Comparison of ENCODE assay signal across 8 cellular contexts in the genomic region with DNA sequence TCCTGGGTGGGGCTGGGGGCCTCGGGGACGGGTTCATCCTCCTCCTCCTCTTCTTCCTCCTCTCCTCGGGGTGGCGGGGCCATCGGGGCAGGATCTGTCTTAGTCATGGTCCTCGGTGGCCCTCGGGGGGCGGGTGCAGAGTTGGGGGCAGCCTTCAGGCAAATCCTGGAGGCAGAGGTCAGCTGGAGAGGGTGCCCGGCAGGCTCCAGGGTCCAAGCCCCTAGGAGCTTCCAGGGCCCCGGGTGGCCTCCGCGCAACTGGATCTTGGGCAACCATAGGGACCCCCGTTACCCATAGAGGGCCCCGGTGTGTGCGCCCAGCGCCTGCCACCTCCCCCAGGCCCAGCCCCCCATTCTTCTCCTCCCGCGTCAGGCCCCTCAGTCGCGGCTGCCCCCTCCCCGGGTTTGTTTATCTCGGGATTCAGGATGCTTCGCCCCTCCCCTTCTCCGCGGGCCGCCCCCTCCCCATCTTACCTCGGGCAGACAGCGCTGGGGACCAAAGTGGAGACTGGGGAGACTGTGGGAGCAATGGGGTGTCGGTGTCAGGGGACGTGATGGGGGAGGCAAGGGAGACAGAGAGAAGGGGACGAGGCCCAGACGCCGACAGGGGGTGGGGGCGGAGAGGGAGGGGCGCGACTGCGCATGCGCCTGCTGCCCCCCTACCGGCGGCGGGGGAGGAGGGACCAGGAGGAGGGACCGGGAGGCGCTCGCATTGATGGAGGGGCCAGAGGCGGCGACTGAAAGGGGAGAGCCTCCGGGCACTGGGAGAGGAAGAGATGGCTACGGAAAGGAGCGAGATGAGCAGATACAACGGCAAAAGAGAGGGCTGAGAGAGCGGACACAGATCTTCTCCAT.
DNase-seq lines count a peak whose midpoint lies in the region; ATAC-seq and TF ChIP-seq lines count a peak whose summit lies in the region.

A gene with protein sequence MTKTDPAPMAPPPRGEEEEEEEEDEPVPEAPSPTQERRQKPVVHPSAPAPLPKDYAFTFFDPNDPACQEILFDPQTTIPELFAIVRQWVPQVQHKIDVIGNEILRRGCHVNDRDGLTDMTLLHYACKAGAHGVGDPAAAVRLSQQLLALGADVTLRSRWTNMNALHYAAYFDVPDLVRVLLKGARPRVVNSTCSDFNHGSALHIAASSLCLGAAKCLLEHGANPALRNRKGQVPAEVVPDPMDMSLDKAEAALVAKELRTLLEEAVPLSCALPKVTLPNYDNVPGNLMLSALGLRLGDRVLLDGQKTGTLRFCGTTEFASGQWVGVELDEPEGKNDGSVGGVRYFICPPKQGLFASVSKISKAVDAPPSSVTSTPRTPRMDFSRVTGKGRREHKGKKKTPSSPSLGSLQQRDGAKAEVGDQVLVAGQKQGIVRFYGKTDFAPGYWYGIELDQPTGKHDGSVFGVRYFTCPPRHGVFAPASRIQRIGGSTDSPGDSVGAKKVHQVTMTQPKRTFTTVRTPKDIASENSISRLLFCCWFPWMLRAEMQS (minus strand): TSS at position 623 of the 854 bp plus-strand sequence. CDS start 516 bp downstream, at position 107.

- H3K27ac ChIP-seq in muscle layer of colon (ENCODE audit: low read depth, low read length): peak within 1 kb of the TSS; percentile 70

- H3K27me3 Mint-ChIP-seq in stimulated activated naive B cell treated with anti-CD40 and anti-IgM and Interleukin-4, amounts not matched to agents 10 μg/mL and 1 μg/mL and 100 μg/mL, for 72 hours: peaks cover 8 to 11% of the 10 kb centered on the region in 2 donors

- peak; percentile 39 to 44 for ATAC-seq in stimulated activated naive B cell treated with anti-CD40 and anti-IgM and Interleukin-4, amounts not matched to agents 10 μg/mL and 1 μg/mL and 100 μg/mL, for 72 hours (replicated peaks)
- no peak for ATAC-seq in HG02763 (IDR thresholded peaks at IDR 0.05; ENCODE audit: unreplicated experiment)

- DNase-seq in COR-L47 (lab: John Stamatoyannopoulos, UW) (peak; percentile 63), NCI-H146 treated with DMSO at 0.1 percent for 48 hours (lab: John Stamatoyannopoulos, UW; ENCODE audit: unreplicated experiment) (peak; percentile 66), fibroblast of mammary gland (ENCODE audit: low read depth) (peak; percentile 51), RPMI8226 (no peak)
- peak; percentile 59 for DNase-seq in activated T-cell treated with anti-CD3 and anti-CD28 coated beads, Interleukin-2, amount 50 U/mL, for 1 hour
- no peak for DNase-seq in stimulated activated naive B cell treated with anti-CD40 and anti-IgM and Interleukin-4, amounts not matched to agents 10 μg/mL and 1 μg/mL and 100 μg/mL, for 72 hours

- H3K36me3 ChIP-seq in muscle layer of colon (ENCODE audit: insufficient read depth, low read length): peaks cover 14% of the 10 kb centered on the region

- H3K27me3 ChIP-seq in muscle layer of colon (ENCODE audit: control insufficient read depth in 1 of 2, insufficient read depth in 2 of 2, low read length in 2 of 2): no peaks in the 10 kb centered on the region

- H3K4me3 ChIP-seq in fibroblast of mammary gland (ENCODE audit: control insufficient read depth, low read depth, low read length): peak within 1 kb of the TSS; percentile 73
- H3K4me3 ChIP-seq in muscle layer of colon (ENCODE audit: low read depth in 1 of 2, low read length in 2 of 2): peak within 1 kb of the TSS; percentile 48 to 74

- H3K4me1 Mint-ChIP-seq in stimulated activated naive B cell treated with anti-CD40 and anti-IgM and Interleukin-4, amounts not matched to agents 10 μg/mL and 1 μg/mL and 100 μg/mL, for 72 hours: peaks cover 7 to 14% of the 10 kb centered on the region in 2 donors

- TF ChIP-seq CTCF in fibroblast of mammary gland (conservative IDR thresholded peaks at IDR 0.05; ENCODE audit: control insufficient read depth, insufficient read depth, low read depth, low read length): no peak

- peaks cover 11% of the 10 kb centered on the region for H3K4me1 ChIP-seq in muscle layer of colon (ENCODE audit: insufficient read depth, low read length)

- H3K9me3 ChIP-seq in muscle layer of colon (ENCODE audit: low read length): no peaks in the 10 kb centered on the region

- peak within 1 kb of the TSS; percentile 70 for H3K27ac Mint-ChIP-seq in stimulated activated naive B cell treated with anti-CD40 and anti-IgM and Interleukin-4, amounts not matched to agents 10 μg/mL and 1 μg/mL and 100 μg/mL, for 72 hours

- no peaks in the 10 kb centered on the region for H3K9me3 Mint-ChIP-seq in stimulated activated naive B cell treated with anti-CD40 and anti-IgM and Interleukin-4, amounts not matched to agents 10 μg/mL and 1 μg/mL and 100 μg/mL, for 72 hours

- peak within 1 kb of the TSS; percentile 33 for H3K9ac ChIP-seq in muscle layer of colon (ENCODE audit: low read length)

- peaks cover 45 to 47% of the 10 kb centered on the region in 2 donors for H3K36me3 Mint-ChIP-seq in stimulated activated naive B cell treated with anti-CD40 and anti-IgM and Interleukin-4, amounts not matched to agents 10 μg/mL and 1 μg/mL and 100 μg/mL, for 72 hours

- peak within 1 kb of the TSS; percentile 45 to 62 for H3K4me3 Mint-ChIP-seq in stimulated activated naive B cell treated with anti-CD40 and anti-IgM and Interleukin-4, amounts not matched to agents 10 μg/mL and 1 μg/mL and 100 μg/mL, for 72 hours

Comparison
In these comparisons a context has a peak if more than half of its experiments do, and no peak if none do; other contexts are left out.
1. DNase-seq: peak in COR-L47 (single experiment), NCI-H146 treated with DMSO at 0.1 percent for 48 hours (single experiment), activated T-cell treated with anti-CD3 and anti-CD28 coated beads, Interleukin-2, amount 50 U/mL, for 1 hour (single experiment) and fibroblast of mammary gland (single experiment); none in stimulated activated naive B cell treated with anti-CD40 and anti-IgM and Interleukin-4, amounts not matched to agents 10 μg/mL and 1 μg/mL and 100 μg/mL, for 72 hours (single experiment) and RPMI8226 (single experiment).